Comparison of ENCODE assay signal across 23 cellular contexts in genomic region chr6:73672290-73672689, GRCh38.
"Had no signal": no experiment of that assay in that cellular context is flagged by ENCODE, and none has a peak within 500 bp of the region (broad histone marks: within the 10 kb centered on the region; RNA-seq: fewer than 3 reads in every experiment).

No MANE protein-coding gene starts in this region.

- H3K4me1 ChIP-seq: esophagus squamous epithelium, left lung, right atrium auricular region, vagina had no signal

- ATAC-seq: activated CD8-positive, alpha-beta memory T cell treated with anti-CD3 and anti-CD28 coated beads, Interleukin-2, amount 10 ng/mL, durations not matched to agents 7 days and 5 days; activated T-helper 17 cell treated with anti-CD3 and anti-CD28 coated beads, Interleukin-2, amount 50 U/mL, for 72 hours; heart right ventricle; left lung had no signal

- DNase-seq: activated CD4-positive, alpha-beta memory T cell treated with anti-CD3 and anti-CD28 coated beads, Interleukin-2, amount 10 ng/mL, durations not matched to agents 7 days and 5 days; activated CD4-positive, alpha-beta T cell treated with anti-CD3 and anti-CD28 coated beads for 48 hours; activated CD4-positive, CD25-positive, alpha-beta regulatory T cell; activated CD8-positive, alpha-beta memory T cell treated with anti-CD3 and anti-CD28 coated beads, Interleukin-2, amount 10 ng/mL, durations not matched to agents 7 days and 5 days; activated naive CD4-positive, alpha-beta T cell; activated naive CD8-positive, alpha-beta T cell treated with anti-CD3 and anti-CD28 coated beads, Interleukin-2, amount 10 ng/mL, durations not matched to agents 7 days and 5 days; amygdala; dermis blood vessel endothelial cell; effector memory CD4-positive, alpha-beta T cell; esophagus squamous epithelium; heart right ventricle; left lung; midbrain; occipital lobe; stimulated activated CD4-positive, alpha-beta T cell treated with anti-CD3 and anti-CD28 coated beads, Interleukin-15, amount 100 ng/mL, for 24 hours; stimulated activated CD4-positive, alpha-beta T cell treated with anti-CD3 and anti-CD28 coated beads, Interleukin-2, amount 100 ng/mL, for 48 hours; transverse colon had no signal

- H3K9me3 Mint-ChIP-seq: activated CD4-positive, alpha-beta memory T cell treated with anti-CD3 and anti-CD28 coated beads, Interleukin-2, amount 10 ng/mL, durations not matched to agents 7 days and 5 days; activated naive CD8-positive, alpha-beta T cell treated with anti-CD3 and anti-CD28 coated beads, Interleukin-2, amount 10 ng/mL, durations not matched to agents 7 days and 5 days; activated T-helper 17 cell treated with anti-CD3 and anti-CD28 coated beads, Interleukin-2, amount 50 U/mL, for 72 hours; stimulated activated naive CD8-positive, alpha-beta T cell treated with anti-CD3 and anti-CD28 coated beads, Interleukin-15, Interleukin-2, amounts not matched to agents 100 ng/mL and 50 ng/mL, for 24 hours had no signal

- H3K4me3 ChIP-seq: cardiac muscle cell, esophagus squamous epithelium, heart right ventricle, left lung, right atrium auricular region, skin epidermis, transverse colon, vagina had no signal

- H3K36me3 Mint-ChIP-seq: activated CD8-positive, alpha-beta memory T cell treated with anti-CD3 and anti-CD28 coated beads, Interleukin-2, amount 10 ng/mL, durations not matched to agents 7 days and 5 days; activated naive CD8-positive, alpha-beta T cell treated with anti-CD3 and anti-CD28 coated beads, Interleukin-2, amount 10 ng/mL, durations not matched to agents 7 days and 5 days had no signal

- H3K27ac ChIP-seq: cardiac muscle cell, esophagus squamous epithelium, heart right ventricle, left lung, right atrium auricular region, skin epidermis, transverse colon, vagina had no signal

- H3K36me3 ChIP-seq: cardiac muscle cell, esophagus squamous epithelium, heart right ventricle, left lung, right atrium auricular region, transverse colon, vagina had no signal

- H3K27me3 ChIP-seq: left lung, transverse colon, vagina had no signal

- H3K9me3 ChIP-seq: esophagus squamous epithelium, heart right ventricle, left lung, right atrium auricular region, transverse colon, vagina had no signal

- H3K27ac Mint-ChIP-seq: activated CD4-positive, alpha-beta memory T cell treated with anti-CD3 and anti-CD28 coated beads, Interleukin-2, amount 10 ng/mL, durations not matched to agents 7 days and 5 days; activated CD8-positive, alpha-beta memory T cell treated with anti-CD3 and anti-CD28 coated beads, Interleukin-2, amount 10 ng/mL, durations not matched to agents 7 days and 5 days; activated naive CD8-positive, alpha-beta T cell treated with anti-CD3 and anti-CD28 coated beads, Interleukin-2, amount 10 ng/mL, durations not matched to agents 7 days and 5 days; activated T-helper 17 cell treated with anti-CD3 and anti-CD28 coated beads, Interleukin-2, amount 50 U/mL, for 72 hours; stimulated activated naive CD8-positive, alpha-beta T cell treated with anti-CD3 and anti-CD28 coated beads, Interleukin-15, Interleukin-2, amounts not matched to agents 100 ng/mL and 50 ng/mL, for 24 hours had no signal
